16 cellular contexts compared by ENCODE assay signal in the genomic region with DNA sequence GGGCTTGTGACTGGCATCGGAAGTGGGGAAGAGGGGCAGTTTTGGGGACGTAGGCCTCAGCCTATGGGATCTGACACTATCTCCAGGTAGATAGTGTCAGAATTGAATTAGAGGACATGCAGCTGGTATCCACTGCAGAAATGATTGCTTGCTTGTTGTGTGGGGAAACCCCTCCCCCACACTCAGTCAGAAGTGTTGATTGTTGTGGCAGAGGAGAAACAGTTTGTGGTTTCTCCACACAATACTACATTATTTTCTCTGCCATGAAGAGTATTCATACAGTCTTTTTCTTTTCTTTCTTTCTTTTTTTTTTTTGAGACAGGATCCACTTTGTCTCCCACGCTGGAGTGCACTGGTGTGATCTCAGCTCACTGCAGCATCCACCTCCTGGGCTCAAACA.
A peak's percentile ranks its signal among the peaks of the same experiment; 100 is the strongest.
DNase-seq lines count a peak whose midpoint lies in the region; ATAC-seq, FAIRE-seq and TF ChIP-seq lines count a peak whose summit lies in the region.
"Had no signal": no experiment of that assay in that cellular context is flagged by ENCODE, and none has a peak within 500 bp of the region (broad histone marks: within the 10 kb centered on the region; RNA-seq: fewer than 3 reads in every experiment).

No MANE protein-coding gene starts in this region.

- no peaks in the 10 kb centered on the region for H3K36me3 Mint-ChIP-seq in CD8-positive, alpha-beta T cell
- no peaks in the 10 kb centered on the region for H3K36me3 Mint-ChIP-seq in activated CD4-positive, alpha-beta memory T cell treated with anti-CD3 and anti-CD28 coated beads for 36 hours
- H3K36me3 Mint-ChIP-seq: CD4-positive, alpha-beta memory T cell had no signal

- H3K4me1 Mint-ChIP-seq in CD8-positive, alpha-beta T cell (ENCODE audit: low read depth) = peaks cover 16% of the 10 kb centered on the region
- H3K4me1 Mint-ChIP-seq in activated CD4-positive, alpha-beta memory T cell treated with anti-CD3 and anti-CD28 coated beads for 36 hours (ENCODE audit: low read depth) = peaks cover 26% of the 10 kb centered on the region

- no peaks in the 10 kb centered on the region for H3K27me3 Mint-ChIP-seq in CD8-positive, alpha-beta T cell (ENCODE audit: low read depth)
- H3K27me3 Mint-ChIP-seq in activated CD4-positive, alpha-beta memory T cell treated with anti-CD3 and anti-CD28 coated beads for 36 hours = no peaks in the 10 kb centered on the region
- H3K27me3 Mint-ChIP-seq: CD4-positive, alpha-beta memory T cell had no signal

- no peak overlapping the region for H3K27ac ChIP-seq in CD8-positive, alpha-beta T cell (ENCODE audit: low read depth, low read length)
- H3K27ac ChIP-seq in layer of hippocampus (ENCODE audit: low read depth, low read length) (peak overlapping the region; percentile 76), gastroesophageal sphincter (no peak overlapping the region)
- H3K27ac ChIP-seq: brain microvascular endothelial cell, WERI-Rb-1 had no signal

- ATAC-seq in CD8-positive, alpha-beta T cell = peak; percentile 23
- peak; percentile 18 for ATAC-seq in GM21786 (IDR thresholded peaks at IDR 0.05; ENCODE audit: unreplicated experiment)
- no peak for ATAC-seq in gastroesophageal sphincter
- ATAC-seq: HCT116, SK-N-SH treated with all-trans-retinoic acid at 6 μM for 48 hours had no signal

- POLR2A ChIA-PET in CD8-positive, alpha-beta T cell (lab: Charles Lee) = interaction anchor here (1.8 kb wide), 1 partner anchor 12 kb away, joined by 5 read pairs; no protein-coding TSS in a partner anchor
- POLR2A ChIA-PET in activated CD4-positive, alpha-beta memory T cell treated with anti-CD3 and anti-CD28 coated beads for 36 hours (lab: Charles Lee) = interaction anchor here (1.4 to 1.8 kb wide), 4 partner anchors 10 to 114 kb away, joined by 4 to 8 read pairs (median 6); a partner anchor contains a TSS

- peaks cover 8% of the 10 kb centered on the region for H3K4me1 ChIP-seq in CD8-positive, alpha-beta T cell (ENCODE audit: insufficient read depth, low read length)
- peaks cover 3 to 19% (median 3%) of the 10 kb centered on the region in 3 donors for H3K4me1 ChIP-seq in gastroesophageal sphincter

- 93% methylated on average over 2 of the region's 3 CpGs; no CpG with 5 or more reads in 1 of the 2 donors for WGBS in gastroesophageal sphincter (ENCODE audit: low coverage in 1 of 2), 2 donors

- no peaks in the 10 kb centered on the region for H3K36me3 ChIP-seq in CD8-positive, alpha-beta T cell (ENCODE audit: insufficient read depth, low read length)
- H3K36me3 ChIP-seq in gastroesophageal sphincter = no peaks in the 10 kb centered on the region
- H3K36me3 ChIP-seq: brain microvascular endothelial cell, WERI-Rb-1 had no signal

- TF ChIP-seq CTCF in CD8-positive, alpha-beta T cell (IDR thresholded peaks at IDR 0.05) = no peak
- TF ChIP-seq CTCF in gastroesophageal sphincter (IDR thresholded peaks at IDR 0.05) = no peak

- H3K4me3 Mint-ChIP-seq in CD8-positive, alpha-beta T cell = no peak overlapping the region
- H3K4me3 Mint-ChIP-seq in activated CD4-positive, alpha-beta memory T cell treated with anti-CD3 and anti-CD28 coated beads for 36 hours = no peak overlapping the region

- no peaks in the 10 kb centered on the region for H3K9me3 ChIP-seq in CD8-positive, alpha-beta T cell (ENCODE audit: low read length)
- no peaks in the 10 kb centered on the region for H3K9me3 ChIP-seq in gastroesophageal sphincter

- intact Hi-C loops in CD8-positive, alpha-beta T cell (cut with DNase I, micrococcal nuclease) = loop anchor here (5.0 to 10.0 kb wide), 2 partner anchors 42 to 46 kb away; no protein-coding TSS in a partner anchor
- intact Hi-C loops in activated CD4-positive, alpha-beta memory T cell treated with anti-CD3 and anti-CD28 coated beads for 36 hours (cut with micrococcal nuclease) = loop anchor here (5.0 to 10.0 kb wide), 3 partner anchors 42 to 113 kb away; a partner anchor contains a TSS

- no peaks in the 10 kb centered on the region for H3K9me3 Mint-ChIP-seq in CD8-positive, alpha-beta T cell
- no peaks in the 10 kb centered on the region for H3K9me3 Mint-ChIP-seq in activated CD4-positive, alpha-beta memory T cell treated with anti-CD3 and anti-CD28 coated beads for 36 hours
- H3K9me3 Mint-ChIP-seq: CD4-positive, alpha-beta memory T cell had no signal

- no peak overlapping the region for H3K4me3 ChIP-seq in CD8-positive, alpha-beta T cell (ENCODE audit: low read depth, low read length)
- H3K4me3 ChIP-seq in gastroesophageal sphincter = no peak overlapping the region

- no peak for DNase-seq in CD8-positive, alpha-beta T cell
- DNase-seq in activated CD4-positive, alpha-beta memory T cell treated with anti-CD3 and anti-CD28 coated beads for 36 hours = peak; percentile 49
- no peak for DNase-seq in HCEC 1CT
- no peak for DNase-seq in H54 (ENCODE audit: insufficient read length, low spot score)
- DNase-seq: brain microvascular endothelial cell; GF-D8; NCI-H2171 treated with DMSO at 0.1 percent for 48 hours; retina; stimulated activated CD4-positive, alpha-beta T cell treated with anti-CD3 and anti-CD28 coated beads, Interleukin-2, amount 100 ng/mL, for 48 hours; WERI-Rb-1 had no signal

- CTCF ChIA-PET in CD8-positive, alpha-beta T cell (lab: Charles Lee) = interaction anchor here (1.0 kb wide), 1 partner anchor 8 kb away, joined by 3 read pairs; no protein-coding TSS in a partner anchor
- CTCF ChIA-PET in activated CD4-positive, alpha-beta memory T cell treated with anti-CD3 and anti-CD28 coated beads for 36 hours (lab: Charles Lee) = interaction anchor here (1.2 to 3.0 kb wide), 5 partner anchors 54 to 167 kb away, joined by 3 to 13 read pairs (median 3); no protein-coding TSS in a partner anchor

- no peak for TF ChIP-seq EP300 in gastroesophageal sphincter (IDR thresholded peaks at IDR 0.05)

- H3K27me3 ChIP-seq in CD8-positive, alpha-beta T cell (ENCODE audit: insufficient read depth, low read length) = no peaks in the 10 kb centered on the region
- H3K27me3 ChIP-seq in layer of hippocampus (ENCODE audit: control insufficient read depth, insufficient read depth, low read length) (no peaks in the 10 kb centered on the region), gastroesophageal sphincter (no peaks in the 10 kb centered on the region)
- H3K27me3 ChIP-seq: brain microvascular endothelial cell had no signal

- H3K27ac Mint-ChIP-seq in CD8-positive, alpha-beta T cell = no peak overlapping the region
- peak overlapping the region; percentile 23 for H3K27ac Mint-ChIP-seq in activated CD4-positive, alpha-beta memory T cell treated with anti-CD3 and anti-CD28 coated beads for 36 hours

- no peak for FAIRE-seq in H54 (lab: Jason Lieb, UNC)

- TF ChIP-seq POLR2A in gastroesophageal sphincter (IDR thresholded peaks at IDR 0.05) = no peak
- TF ChIP-seq POLR2A in H54 (IDR thresholded peaks at IDR 0.05; ENCODE audit: low read depth, low read length) = no peak
